ENCODE assay signal across 8 cellular contexts in the genomic region with DNA sequence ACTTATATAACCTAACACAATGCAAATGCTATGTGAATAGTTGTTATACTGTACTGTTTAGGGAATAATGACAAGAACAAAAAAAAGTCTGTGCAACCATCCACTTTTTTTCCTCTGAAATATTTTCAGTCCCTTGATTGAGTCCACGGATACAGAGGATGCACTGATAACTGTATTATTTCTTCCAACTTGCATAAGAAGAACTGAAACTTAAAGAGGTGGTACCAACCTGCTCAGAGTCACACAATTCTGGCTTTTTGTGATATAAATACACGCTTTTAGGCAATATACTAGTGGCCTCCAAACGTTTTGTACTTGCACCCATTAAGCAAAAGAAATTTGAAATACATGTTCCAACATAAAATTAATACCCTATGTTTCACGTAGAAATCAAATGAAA. TPM values are rescaled to one million over a fixed set of nuclear protein-coding genes. Genes with fewer than 3 reads are reported as not detected.
DNase-seq lines count a peak whose midpoint lies in the region; ATAC-seq and TF ChIP-seq lines count a peak whose summit lies in the region.

No MANE protein-coding gene starts in this region.

- DNase-seq in Panc1 (ENCODE audit: low read depth, low spot score) (no peak), NCI-H187 treated with DMSO at 0.1 percent for 48 hours (lab: John Stamatoyannopoulos, UW) (no peak), D341Med (ENCODE audit: low spot score) (no peak), NCI-H1105 (lab: John Stamatoyannopoulos, UW) (no peak), mesenteric fat pad (ENCODE audit: low spot score) (no peak)

- intact Hi-C loops in Panc1 (cut with micrococcal nuclease; ENCODE audit: unreplicated experiment), result no loop called here

- H3K27ac ChIP-seq in BLaER1 (no peak overlapping the region; the same call in 1 of the 2 replicates), Panc1 (ENCODE audit: low read length) (peak overlapping the region; percentile 91), iPS-18a (ENCODE audit: low read length) (no peak overlapping the region)

- in situ Hi-C loops in Panc1 (cut with HindIII; ENCODE audit: low pct_unique_long_range_greater_than_20kb, low sequenced_read_pairs), result no loop called here

- H3K9ac ChIP-seq in BLaER1, result peak overlapping the region; percentile 93; the same call in 1 of the 2 replicates
- peak overlapping the region; percentile 94 for H3K9ac ChIP-seq in iPS-18a (ENCODE audit: low read length)

- peaks cover 65% of the 10 kb centered on the region for H3K4me1 ChIP-seq in BLaER1
- H3K4me1 ChIP-seq in Panc1 (ENCODE audit: control insufficient read depth, insufficient read depth, low read length), result peaks cover 37% of the 10 kb centered on the region
- H3K4me1 ChIP-seq in iPS-18a (ENCODE audit: control insufficient read depth, low read depth, low read length), result peaks cover 41% of the 10 kb centered on the region

- H3K36me3 ChIP-seq in BLaER1 (peaks cover 6% of the 10 kb centered on the region), Panc1 (ENCODE audit: control insufficient read depth, insufficient read depth, low read length) (peaks cover 9% of the 10 kb centered on the region; the same call in 1 of the 2 replicates), iPS-18a (ENCODE audit: control insufficient read depth, low read depth, low read length) (no peaks in the 10 kb centered on the region)

- POLR2A ChIA-PET in Panc1 (lab: Charles Lee), result no interaction called here

- H3K4me3 ChIP-seq in BLaER1 (peak overlapping the region; percentile 95), Panc1 (ENCODE audit: low read depth in 2 of 2, low read length in 2 of 2) (peak overlapping the region; percentile 75 to 91), iPS-18a (ENCODE audit: low read length) (peak overlapping the region; percentile 96)

- ATAC-seq in GM21390 (IDR thresholded peaks at IDR 0.05; ENCODE audit: unreplicated experiment) (peak; percentile 20), Panc1 (no peak)

- peak overlapping the region; percentile 89 for H3K4me2 ChIP-seq in BLaER1

- no peaks in the 10 kb centered on the region for H4K20me1 ChIP-seq in BLaER1

- H3K27me3 ChIP-seq in BLaER1 (no peaks in the 10 kb centered on the region), Panc1 (ENCODE audit: control insufficient read depth, insufficient read depth, low read length) (no peaks in the 10 kb centered on the region), iPS-18a (ENCODE audit: control insufficient read depth, insufficient read depth, low read length) (no peaks in the 10 kb centered on the region)

- CTCF ChIA-PET in Panc1 (lab: Charles Lee), result no interaction called here

- TF ChIP-seq CTCF in Panc1 (IDR thresholded peaks at IDR 0.05), result no peak

- TSS peak; percentile 75 for BruUV-seq in Panc1 (replicated peaks; lab: Mats Ljungman, UMichigan)

- H3K9me3 ChIP-seq in BLaER1 (no peaks in the 10 kb centered on the region), Panc1 (ENCODE audit: control insufficient read depth, insufficient read depth, low read depth, low read length) (no peaks in the 10 kb centered on the region), iPS-18a (ENCODE audit: control insufficient read depth, low read depth, low read length) (no peaks in the 10 kb centered on the region)

RNA-seq across cellular contexts. Expression of gene SMC6, which starts 1.3 kb away (rescaled TPM):
- 43.8 TPM for total RNA-seq in Panc1 (2021; ENCODE audit: unreplicated experiment)
- 17.0 TPM for polyA plus RNA-seq in Panc1 (2012; ENCODE audit: insufficient read length)
- total RNA-seq in mesenteric fat pad, result 10.9 TPM

RNA-seq across cellular contexts. Expression of gene GEN1, which starts 1.7 kb away (rescaled TPM):
- total RNA-seq in Panc1 (2021; ENCODE audit: unreplicated experiment) (24.0 TPM), mesenteric fat pad (5.1 TPM)
- 4.3 TPM for polyA plus RNA-seq in Panc1 (2012; ENCODE audit: insufficient read length)
